In the genomic region with DNA sequence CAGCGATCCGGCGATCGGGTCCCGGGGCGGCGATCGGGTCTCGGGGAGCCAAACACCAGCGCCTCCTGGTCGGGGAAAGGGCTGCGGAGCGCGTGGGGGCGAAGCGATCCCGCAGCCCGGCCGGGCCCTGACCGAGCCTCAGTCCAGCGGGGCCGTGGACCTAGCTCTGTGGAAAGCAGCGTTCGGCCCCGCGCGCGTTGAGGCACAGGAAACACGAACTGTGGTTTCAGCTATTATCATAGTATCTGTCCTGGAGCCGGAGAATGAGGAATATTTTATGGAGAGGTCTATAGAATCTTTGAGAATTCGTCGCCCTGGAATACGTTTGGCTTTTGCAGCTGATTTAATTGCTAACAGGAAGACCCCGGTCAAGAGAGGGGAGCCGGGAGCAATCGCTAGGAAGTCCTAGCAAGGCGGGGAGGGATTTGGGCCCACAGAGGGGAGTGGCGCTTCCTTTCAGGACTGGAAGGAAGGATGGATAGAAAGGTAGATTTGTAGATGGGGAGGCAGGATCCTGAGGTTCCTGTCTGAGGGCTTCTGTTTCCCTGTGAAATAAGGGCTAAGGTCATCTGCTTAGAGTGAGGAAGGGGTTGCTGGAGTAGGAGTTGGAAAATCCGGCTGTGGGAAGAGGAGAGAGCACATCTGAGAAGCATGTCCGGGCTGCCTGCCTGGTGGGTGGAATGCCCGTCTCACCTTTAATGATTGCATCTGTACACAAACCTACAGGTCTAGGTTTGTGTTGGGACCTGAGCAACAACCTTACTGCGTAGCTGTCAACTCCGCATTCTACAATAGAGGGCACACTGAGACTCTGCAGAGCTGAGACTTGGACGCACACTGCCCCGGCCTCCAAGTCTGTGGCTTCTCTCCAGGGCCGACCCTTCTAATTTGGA, we compare ENCODE assay signal across 1 cellular context.
TF ChIP-seq lines count a peak whose summit lies in the region.

No MANE protein-coding gene starts in this region.

TF ChIP-seq in HCT116, 20 proteins besides CTCF, POLR2A, EP300 and RAD21 (continued from another document):
- TF ChIP-seq, protein P1, sequence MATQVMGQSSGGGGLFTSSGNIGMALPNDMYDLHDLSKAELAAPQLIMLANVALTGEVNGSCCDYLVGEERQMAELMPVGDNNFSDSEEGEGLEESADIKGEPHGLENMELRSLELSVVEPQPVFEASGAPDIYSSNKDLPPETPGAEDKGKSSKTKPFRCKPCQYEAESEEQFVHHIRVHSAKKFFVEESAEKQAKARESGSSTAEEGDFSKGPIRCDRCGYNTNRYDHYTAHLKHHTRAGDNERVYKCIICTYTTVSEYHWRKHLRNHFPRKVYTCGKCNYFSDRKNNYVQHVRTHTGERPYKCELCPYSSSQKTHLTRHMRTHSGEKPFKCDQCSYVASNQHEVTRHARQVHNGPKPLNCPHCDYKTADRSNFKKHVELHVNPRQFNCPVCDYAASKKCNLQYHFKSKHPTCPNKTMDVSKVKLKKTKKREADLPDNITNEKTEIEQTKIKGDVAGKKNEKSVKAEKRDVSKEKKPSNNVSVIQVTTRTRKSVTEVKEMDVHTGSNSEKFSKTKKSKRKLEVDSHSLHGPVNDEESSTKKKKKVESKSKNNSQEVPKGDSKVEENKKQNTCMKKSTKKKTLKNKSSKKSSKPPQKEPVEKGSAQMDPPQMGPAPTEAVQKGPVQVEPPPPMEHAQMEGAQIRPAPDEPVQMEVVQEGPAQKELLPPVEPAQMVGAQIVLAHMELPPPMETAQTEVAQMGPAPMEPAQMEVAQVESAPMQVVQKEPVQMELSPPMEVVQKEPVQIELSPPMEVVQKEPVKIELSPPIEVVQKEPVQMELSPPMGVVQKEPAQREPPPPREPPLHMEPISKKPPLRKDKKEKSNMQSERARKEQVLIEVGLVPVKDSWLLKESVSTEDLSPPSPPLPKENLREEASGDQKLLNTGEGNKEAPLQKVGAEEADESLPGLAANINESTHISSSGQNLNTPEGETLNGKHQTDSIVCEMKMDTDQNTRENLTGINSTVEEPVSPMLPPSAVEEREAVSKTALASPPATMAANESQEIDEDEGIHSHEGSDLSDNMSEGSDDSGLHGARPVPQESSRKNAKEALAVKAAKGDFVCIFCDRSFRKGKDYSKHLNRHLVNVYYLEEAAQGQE (IDR thresholded peaks at IDR 0.05; ENCODE audit: low read depth), result no peak
- TF ChIP-seq, protein P2, sequence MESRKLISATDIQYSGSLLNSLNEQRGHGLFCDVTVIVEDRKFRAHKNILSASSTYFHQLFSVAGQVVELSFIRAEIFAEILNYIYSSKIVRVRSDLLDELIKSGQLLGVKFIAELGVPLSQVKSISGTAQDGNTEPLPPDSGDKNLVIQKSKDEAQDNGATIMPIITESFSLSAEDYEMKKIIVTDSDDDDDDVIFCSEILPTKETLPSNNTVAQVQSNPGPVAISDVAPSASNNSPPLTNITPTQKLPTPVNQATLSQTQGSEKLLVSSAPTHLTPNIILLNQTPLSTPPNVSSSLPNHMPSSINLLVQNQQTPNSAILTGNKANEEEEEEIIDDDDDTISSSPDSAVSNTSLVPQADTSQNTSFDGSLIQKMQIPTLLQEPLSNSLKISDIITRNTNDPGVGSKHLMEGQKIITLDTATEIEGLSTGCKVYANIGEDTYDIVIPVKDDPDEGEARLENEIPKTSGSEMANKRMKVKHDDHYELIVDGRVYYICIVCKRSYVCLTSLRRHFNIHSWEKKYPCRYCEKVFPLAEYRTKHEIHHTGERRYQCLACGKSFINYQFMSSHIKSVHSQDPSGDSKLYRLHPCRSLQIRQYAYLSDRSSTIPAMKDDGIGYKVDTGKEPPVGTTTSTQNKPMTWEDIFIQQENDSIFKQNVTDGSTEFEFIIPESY (IDR thresholded peaks at IDR 0.05; ENCODE audit: extremely low read depth, insufficient replicate concordance, low read length), result no peak
- TF ChIP-seq FOSL1 (IDR thresholded peaks at IDR 0.05; ENCODE audit: low read depth), result no peak
- TF ChIP-seq SIN3A (IDR thresholded peaks at IDR 0.05; ENCODE audit: low read depth), result 0 out of 2 replicates have a peak, but pooled peaks have one; percentile 35
